ENCODE assay signal across 8 cellular contexts in the genomic region with DNA sequence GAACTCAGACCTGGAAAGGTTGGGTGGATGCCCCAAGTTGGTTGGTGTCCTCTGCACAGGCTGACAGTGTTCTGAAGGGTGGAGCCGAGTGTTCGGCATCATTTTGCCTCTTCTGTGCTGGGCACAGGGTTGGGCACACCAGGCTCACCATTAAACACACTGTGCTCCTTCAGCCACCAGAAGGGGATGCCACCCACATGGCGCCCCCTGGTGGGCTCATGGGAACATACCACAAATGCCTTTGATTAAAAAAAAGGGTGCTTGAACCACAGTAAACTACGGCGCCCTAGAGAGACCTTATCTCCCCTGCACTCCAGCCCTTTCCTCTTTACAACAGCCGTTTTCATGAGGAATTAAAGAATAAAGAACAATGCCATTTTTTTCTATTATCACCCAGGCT.
DNase-seq lines count a peak whose midpoint lies in the region; ATAC-seq, FAIRE-seq and TF ChIP-seq lines count a peak whose summit lies in the region.

No MANE protein-coding gene starts in this region.

- no peak overlapping the region for H2AFZ ChIP-seq in GM12878 (ENCODE audit: control insufficient read depth, low read depth, low read length)

- TF ChIP-seq EP300 in GM12878 (IDR thresholded peaks at IDR 0.05; ENCODE audit: borderline replicate concordance in 1 of 2, control insufficient read depth in 1 of 2, low read depth in 2 of 2, low read length in 2 of 2) = no peak

- no peaks in the 10 kb centered on the region for H3K36me3 ChIP-seq in GM12878 (ENCODE audit: control insufficient read depth in 2 of 2, insufficient read depth in 2 of 2, low read length in 1 of 2)

- no peak overlapping the region for H3K27ac ChIP-seq in GM12878 (ENCODE audit: control insufficient read depth, insufficient read depth)

- no peaks in the 10 kb centered on the region for H3K4me1 ChIP-seq in GM12878 (ENCODE audit: control insufficient read depth, insufficient read depth, low read length)

- H3K27me3 ChIP-seq in GM12878 (replicated peaks in 1 of 2; ENCODE audit: control insufficient read depth in 2 of 2, insufficient read depth in 2 of 2, low read length in 1 of 2) = peaks cover 2 to 3% of the 10 kb centered on the region in 2 experiments; a peak in 3 of 4 replicates

- TF ChIP-seq CTCF in AG04449 (IDR thresholded peaks at IDR 0.05; ENCODE audit: insufficient read depth, low read length, missing control alignments) (peak; percentile 60), GM12878 (IDR thresholded peaks at IDR 0.05 in 2 of 3, conservative IDR thresholded peaks at IDR 0.05 in 1 of 3; ENCODE audit: control insufficient read depth in 2 of 3, extremely low read depth in 1 of 3, insufficient read depth in 1 of 3, low read depth in 3 of 3, low read length in 3 of 3) (peak; percentile 44 to 59 (median 57))

- TF ChIP-seq RAD21 in GM12878 (IDR thresholded peaks at IDR 0.05; ENCODE audit: insufficient read depth, low read depth, low read length) = peak; percentile 42

- no peaks in the 10 kb centered on the region for H3K9me3 ChIP-seq in GM12878 (replicated peaks; ENCODE audit: control insufficient read depth, insufficient read depth, low read length)

- ATAC-seq in GM12878 (peak; percentile 75), HG03175 (IDR thresholded peaks at IDR 0.05; ENCODE audit: unreplicated experiment) (no peak)

- no peak for DNase-seq in AG04449 (ENCODE audit: low read depth, low spot score)
- peak; percentile 73 for DNase-seq in ELF-1 (ENCODE audit: low read depth, low spot score)
- peak; percentile 17 for DNase-seq in M059J (ENCODE audit: low read depth)
- DNase-seq in GM12878 (ENCODE audit: low read depth, low spot score) = no peak
- peak; percentile 23 for DNase-seq in myocyte (ENCODE audit: low read depth)
- DNase-seq in middle frontal gyrus (ENCODE audit: extremely low spot score, low spot score) = no peak
- DNase-seq in activated CD8-positive, alpha-beta memory T cell treated with anti-CD3 and anti-CD28 coated beads, Interleukin-2, amount 50 U/mL, for 4 hours = no peak

- CTCF ChIA-PET in AG04449 (lab: Yijun Ruan, JAX) = interaction anchor here (0.9 to 3.0 kb wide), 10 partner anchors 10 to 154 kb away, joined by 3 to 29 read pairs (median 3); no protein-coding TSS in a partner anchor
- CTCF ChIA-PET in GM12878 (lab: Yijun Ruan, JAX) = no interaction called here

- H3K79me2 ChIP-seq in GM12878 (ENCODE audit: control insufficient read depth, insufficient read depth, low read length) = no peaks in the 10 kb centered on the region

- POLR2A ChIA-PET in AG04449 (lab: Yijun Ruan, JAX) = no interaction called here
- POLR2A ChIA-PET in GM12878 (lab: Charles Lee) = no interaction called here

- 15% methylated on average over 6 of the region's 6 CpGs for WGBS in GM12878 (ENCODE audit: insufficient coverage, insufficient replicate concordance, low lambda C conversion rate, missing lambda C conversion rate)

- SMC1A ChIA-PET in GM12878 (lab: Charles Lee; ENCODE audit: uncharacterized antibody, unreplicated experiment) = interaction anchor here (1.6 kb wide), 1 partner anchor 90 kb away, joined by 4 read pairs; no protein-coding TSS in a partner anchor

- in situ Hi-C loops in GM12878 (cut with MboI) = loop anchor here (5.0 kb wide), 1 partner anchor 89 kb away; no protein-coding TSS in a partner anchor

- intact Hi-C loops in GM12878 (cut with micrococcal nuclease; ENCODE audit: unreplicated experiment) = loop anchor here (1.0 to 5.0 kb wide), 2 partner anchors 90 to 534 kb away; no protein-coding TSS in a partner anchor

- no peaks in the 10 kb centered on the region for H4K20me1 ChIP-seq in GM12878 (ENCODE audit: control insufficient read depth, insufficient read depth)

- H3K4me2 ChIP-seq in GM12878 (ENCODE audit: control insufficient read depth, insufficient read depth) = no peak overlapping the region

- BruUV-seq in GM12878 (replicated peaks; lab: Mats Ljungman, UMichigan) = no TSS peak

- no peak overlapping the region for H3K9ac ChIP-seq in GM12878 (ENCODE audit: control insufficient read depth, insufficient read depth, low read length)

- RAD21 ChIA-PET in GM12878 (lab: Charles Lee; ENCODE audit: unreplicated experiment) = no interaction called here

- H3K4me3 ChIP-seq in AG04449 (ENCODE audit: low read depth, low read length) (no peak overlapping the region), GM12878 (no peak overlapping the region)

- FAIRE-seq in GM12878 (lab: Jason Lieb, UNC) = no peak

- TF ChIP-seq POLR2A in GM12878 (IDR thresholded peaks at IDR 0.05; ENCODE audit: low read depth, low read length) = no peak

TF ChIP-seq in GM12878, 131 proteins besides CTCF, POLR2A, EP300 and RAD21:
- TF ChIP-seq RUNX3 (IDR thresholded peaks at IDR 0.05; ENCODE audit: low read length) (peak; percentile 18; the same call in 1 of the 2 replicates), SMC3 (IDR thresholded peaks at IDR 0.05; ENCODE audit: borderline replicate concordance, low read length) (peak; percentile 60), ELK1 (IDR thresholded peaks at IDR 0.05; ENCODE audit: low read depth, low read length) (no peak)
TF ChIP-seq in GM12878: peak in this region for 2.

Comparison
In these comparisons a context has a peak if more than half of its experiments do, and no peak if none do; other contexts are left out.
1. DNase-seq: peak in ELF-1 (single experiment), M059J (single experiment) and myocyte (single experiment); none in AG04449 (single experiment), GM12878 (single experiment), middle frontal gyrus (single experiment) and activated CD8-positive, alpha-beta memory T cell treated with anti-CD3 and anti-CD28 coated beads, Interleukin-2, amount 50 U/mL, for 4 hours (single experiment).